ENCODE assay signal across 16 cellular contexts in genomic region chr10:31866118-31866670, GRCh38.
DNase-seq lines count a peak whose midpoint lies in the region; ATAC-seq and TF ChIP-seq lines count a peak whose summit lies in the region.
"Had no signal": no experiment of that assay in that cellular context is flagged by ENCODE, and none has a peak within 500 bp of the region (broad histone marks: within the 10 kb centered on the region; RNA-seq: fewer than 3 reads in every experiment).

No MANE protein-coding gene starts in this region.

- POLR2A ChIA-PET in PC-9 (lab: Charles Lee; ENCODE audit: unreplicated experiment): interaction anchor here (0.7 kb wide), 2 partner anchors 59 to 1443 kb away, joined by 4 to 11 read pairs; no protein-coding TSS in a partner anchor

- no peak overlapping the region for H2BK120ac ChIP-seq in neuronal stem cell (ENCODE audit: low read depth, low read length)

- no peak overlapping the region for H3K9ac ChIP-seq in neuronal stem cell (ENCODE audit: low read depth, low read length, poor library complexity)

- no TSS peak for BruUV-seq in PC-9 (replicated peaks; lab: Mats Ljungman, UMichigan)

- no peak overlapping the region for H3K18ac ChIP-seq in neuronal stem cell (ENCODE audit: low read length)

- H3K4me1 ChIP-seq in left ventricle myocardium inferior (peaks cover 43% of the 10 kb centered on the region), right atrium auricular region (peaks cover 0 to 21% of the 10 kb centered on the region in 2 donors), PC-9 (replicated peaks; ENCODE audit: insufficient read depth) (0 out of 2 replicates have a peak, but pooled peaks cover 6% of the 10 kb centered on the region), upper lobe of left lung (peaks cover 12 to 36% (median 21%) of the 10 kb centered on the region in 4 donors), neuronal stem cell (ENCODE audit: control insufficient read depth in 2 of 2, insufficient read depth in 1 of 2, low read depth in 1 of 2, low read length in 2 of 2) (peaks cover 0 to 16% of the 10 kb centered on the region in 2 donors)

- H2AFZ ChIP-seq in PC-9 (no peak overlapping the region), neuronal stem cell (ENCODE audit: low read length) (no peak overlapping the region)

- H2BK5ac ChIP-seq in neuronal stem cell (ENCODE audit: low read length): no peak overlapping the region

- H3K9me3 ChIP-seq in left ventricle myocardium inferior (replicated peaks) (no peaks in the 10 kb centered on the region), right atrium auricular region (no peaks in the 10 kb centered on the region), PC-9 (ENCODE audit: insufficient read depth, low read depth) (no peaks in the 10 kb centered on the region), upper lobe of left lung (no peaks in the 10 kb centered on the region), neuronal stem cell (replicated peaks in 1 of 2; ENCODE audit: control insufficient read depth in 2 of 2, insufficient read depth in 1 of 2, low read depth in 1 of 2, low read length in 2 of 2) (no peaks in the 10 kb centered on the region)

- no peak overlapping the region for H4K8ac ChIP-seq in neuronal stem cell (ENCODE audit: low read depth, low read length)

- DNase-seq in left ventricle myocardium inferior (no peak), right atrium auricular region (ENCODE audit: low spot score) (no peak), PC-9 (no peak), iris pigment epithelial cell (ENCODE audit: low read depth) (peak; percentile 20), upper lobe of left lung (no peak), omental fat pad (ENCODE audit: low spot score) (no peak), neuronal stem cell (ENCODE audit: low spot score) (no peak)
- DNase-seq: activated CD4-positive, alpha-beta T cell treated with anti-CD3 and anti-CD28 coated beads for 48 hours; activated T-cell treated with anti-CD3 and anti-CD28 coated beads, Interleukin-2, amount 50 U/mL, for 1 hour; amygdala; cortex of kidney; NCI-H1105; NCI-H446 treated with DMSO at 0.1 percent for 48 hours; T-helper 17 cell had no signal

- TF ChIP-seq POLR2A in upper lobe of left lung (IDR thresholded peaks at IDR 0.05): no peak

- H3K4me3 Mint-ChIP-seq in activated T-helper 17 cell treated with anti-CD3 and anti-CD28 coated beads, Interleukin-2, amount 50 U/mL, for 72 hours: no peak overlapping the region
- H3K4me3 Mint-ChIP-seq: T-helper 17 cell had no signal

- H3K4me1 Mint-ChIP-seq in activated T-helper 17 cell treated with anti-CD3 and anti-CD28 coated beads, Interleukin-2, amount 50 U/mL, for 72 hours: peaks cover 5% of the 10 kb centered on the region

- H3K4me2 ChIP-seq in PC-9: no peak overlapping the region
- no peak overlapping the region for H3K4me2 ChIP-seq in neuronal stem cell (ENCODE audit: insufficient read depth, low read length, poor library complexity, severe bottlenecking)

- no peak overlapping the region for H2AK5ac ChIP-seq in neuronal stem cell (ENCODE audit: low read depth, low read length)

- no peak overlapping the region for H4K91ac ChIP-seq in neuronal stem cell (ENCODE audit: low read depth, low read length, poor library complexity)

- no peaks in the 10 kb centered on the region for H3K27me3 Mint-ChIP-seq in activated T-helper 17 cell treated with anti-CD3 and anti-CD28 coated beads, Interleukin-2, amount 50 U/mL, for 72 hours
- H3K27me3 Mint-ChIP-seq: T-helper 17 cell had no signal

- H3K79me2 ChIP-seq in PC-9 (ENCODE audit: low read depth): peaks cover 82% of the 10 kb centered on the region

- H2BK15ac ChIP-seq in neuronal stem cell (ENCODE audit: low read length): no peak overlapping the region

- H3K36me3 ChIP-seq in left ventricle myocardium inferior: peaks cover under 1% of the 10 kb centered on the region
- no peaks in the 10 kb centered on the region for H3K36me3 ChIP-seq in right atrium auricular region
- no peaks in the 10 kb centered on the region for H3K36me3 ChIP-seq in PC-9 (ENCODE audit: low read depth)
- H3K36me3 ChIP-seq in upper lobe of left lung: peaks cover 0 to 2% (median 0%) of the 10 kb centered on the region in 4 donors
- H3K36me3 ChIP-seq in neuronal stem cell (replicated peaks in 1 of 2; ENCODE audit: control insufficient read depth in 2 of 2, insufficient read depth in 2 of 2, low read length in 2 of 2): peaks cover 0 to 3% of the 10 kb centered on the region in 2 donors

- peaks cover 5% of the 10 kb centered on the region; the same call in 1 of the 2 replicates for H4K20me1 ChIP-seq in PC-9 (ENCODE audit: insufficient read depth)

- peak overlapping the region; percentile 13 for H3K27ac ChIP-seq in left ventricle myocardium inferior (replicated peaks)
- H3K27ac ChIP-seq in right atrium auricular region: no peak overlapping the region
- 0 out of 2 replicates have a peak overlapping the region, but pooled peaks have one; percentile 16 for H3K27ac ChIP-seq in PC-9
- peak overlapping the region in 3 of 4 donors; percentile 2 to 73 (median 62) for H3K27ac ChIP-seq in upper lobe of left lung
- no peak overlapping the region for H3K27ac ChIP-seq in neuronal stem cell (replicated peaks; ENCODE audit: low read length)

- H3K27ac Mint-ChIP-seq in activated T-helper 17 cell treated with anti-CD3 and anti-CD28 coated beads, Interleukin-2, amount 50 U/mL, for 72 hours: no peak overlapping the region

- no peaks in the 10 kb centered on the region for H3K79me1 ChIP-seq in neuronal stem cell (ENCODE audit: low read depth, low read length)

- ATAC-seq in upper lobe of left lung (ENCODE audit: low FRiP score in 2 of 2): no peak
- ATAC-seq in activated T-helper 17 cell treated with anti-CD3 and anti-CD28 coated beads, Interleukin-2, amount 50 U/mL, for 72 hours (replicated peaks): no peak
- no peak for ATAC-seq in omental fat pad (ENCODE audit: low FRiP score)
- ATAC-seq: T-helper 17 cell had no signal

- H3K4me3 ChIP-seq in left ventricle myocardium inferior: no peak overlapping the region
- no peak overlapping the region for H3K4me3 ChIP-seq in right atrium auricular region
- H3K4me3 ChIP-seq in PC-9: no peak overlapping the region
- no peak overlapping the region for H3K4me3 ChIP-seq in upper lobe of left lung
- no peak overlapping the region for H3K4me3 ChIP-seq in neuronal stem cell (ENCODE audit: low read length in 2 of 2)
- H3K4me3 ChIP-seq: lung had no signal

- H2BK12ac ChIP-seq in neuronal stem cell (ENCODE audit: low read length): no peak overlapping the region

- H3K9me2 ChIP-seq in PC-9 (ENCODE audit: insufficient read depth): no peaks in the 10 kb centered on the region

- intact Hi-C loops in left ventricle myocardium inferior (cut with micrococcal nuclease): loop anchor here (10.0 kb wide), 1 partner anchor 79 kb away; no protein-coding TSS in a partner anchor
- intact Hi-C loops in PC-9 (cut with micrococcal nuclease; ENCODE audit: unreplicated experiment): no loop called here

- no peak for TF ChIP-seq CTCF in left ventricle myocardium inferior (IDR thresholded peaks at IDR 0.05; ENCODE audit: borderline replicate concordance)
- no peak for TF ChIP-seq CTCF in right atrium auricular region (IDR thresholded peaks at IDR 0.05)
- no peak for TF ChIP-seq CTCF in PC-9 (conservative IDR thresholded peaks at IDR 0.05)
- TF ChIP-seq CTCF in upper lobe of left lung (IDR thresholded peaks at IDR 0.05): no peak
- no peak for TF ChIP-seq CTCF in omental fat pad (IDR thresholded peaks at IDR 0.05)

- no peak overlapping the region for H3K14ac ChIP-seq in neuronal stem cell (ENCODE audit: low read length)

- H3K27me3 ChIP-seq in left ventricle myocardium inferior (ENCODE audit: low read depth) (no peaks in the 10 kb centered on the region), right atrium auricular region (no peaks in the 10 kb centered on the region), PC-9 (ENCODE audit: insufficient read depth, low read depth) (no peaks in the 10 kb centered on the region), upper lobe of left lung (no peaks in the 10 kb centered on the region), neuronal stem cell (ENCODE audit: control insufficient read depth in 3 of 3, insufficient read depth in 3 of 3, low read depth in 1 of 3, low read length in 3 of 3) (no peaks in the 10 kb centered on the region)

- WGBS in upper lobe of left lung, 2 donors: 66 to 75% methylated on average over 4 of the region's 4 CpGs
- WGBS in neuronal stem cell (ENCODE audit: extremely low coverage in 2 of 2, insufficient read length in 2 of 2, insufficient replicate concordance in 1 of 2), 2 donors: no CpG with 5 or more reads among the region's 4 CpGs

- no peaks in the 10 kb centered on the region for H3K9me3 Mint-ChIP-seq in activated T-helper 17 cell treated with anti-CD3 and anti-CD28 coated beads, Interleukin-2, amount 50 U/mL, for 72 hours

- CTCF ChIA-PET in PC-9 (lab: Charles Lee): interaction anchor here (0.6 kb wide), 1 partner anchor 163 kb away, joined by 4 read pairs; no protein-coding TSS in a partner anchor

- H3K23ac ChIP-seq in neuronal stem cell (ENCODE audit: low read depth, low read length, poor library complexity): no peak overlapping the region

- H3F3A ChIP-seq in PC-9 (ENCODE audit: insufficient read depth, low read depth): no peaks in the 10 kb centered on the region; the same call in none of the 2 replicates

- no peak overlapping the region for H3K4ac ChIP-seq in neuronal stem cell (ENCODE audit: low read length)

- no peak for TF ChIP-seq EP300 in upper lobe of left lung (IDR thresholded peaks at IDR 0.05)

- peaks cover 4% of the 10 kb centered on the region for H3K36me3 Mint-ChIP-seq in activated T-helper 17 cell treated with anti-CD3 and anti-CD28 coated beads, Interleukin-2, amount 50 U/mL, for 72 hours (ENCODE audit: low read depth)

Comparison
In these comparisons a context has a peak if more than half of its experiments do, and no peak if none do; other contexts are left out.
1. H3K27ac ChIP-seq: peak in left ventricle myocardium inferior (single experiment), PC-9 (single experiment) and upper lobe of left lung (3 of 4); none in right atrium auricular region (0 of 2) and neuronal stem cell (single experiment).